ENCODE assay signal across 1 cellular context in genomic region chr2:161312996-161313395, GRCh38.
TF ChIP-seq lines count a peak whose summit lies in the region.

No MANE protein-coding gene starts in this region.

TF ChIP-seq in HepG2, 621 proteins besides CTCF, POLR2A, EP300 and RAD21 (continued from another document):
- TF ChIP-seq, protein P1, sequence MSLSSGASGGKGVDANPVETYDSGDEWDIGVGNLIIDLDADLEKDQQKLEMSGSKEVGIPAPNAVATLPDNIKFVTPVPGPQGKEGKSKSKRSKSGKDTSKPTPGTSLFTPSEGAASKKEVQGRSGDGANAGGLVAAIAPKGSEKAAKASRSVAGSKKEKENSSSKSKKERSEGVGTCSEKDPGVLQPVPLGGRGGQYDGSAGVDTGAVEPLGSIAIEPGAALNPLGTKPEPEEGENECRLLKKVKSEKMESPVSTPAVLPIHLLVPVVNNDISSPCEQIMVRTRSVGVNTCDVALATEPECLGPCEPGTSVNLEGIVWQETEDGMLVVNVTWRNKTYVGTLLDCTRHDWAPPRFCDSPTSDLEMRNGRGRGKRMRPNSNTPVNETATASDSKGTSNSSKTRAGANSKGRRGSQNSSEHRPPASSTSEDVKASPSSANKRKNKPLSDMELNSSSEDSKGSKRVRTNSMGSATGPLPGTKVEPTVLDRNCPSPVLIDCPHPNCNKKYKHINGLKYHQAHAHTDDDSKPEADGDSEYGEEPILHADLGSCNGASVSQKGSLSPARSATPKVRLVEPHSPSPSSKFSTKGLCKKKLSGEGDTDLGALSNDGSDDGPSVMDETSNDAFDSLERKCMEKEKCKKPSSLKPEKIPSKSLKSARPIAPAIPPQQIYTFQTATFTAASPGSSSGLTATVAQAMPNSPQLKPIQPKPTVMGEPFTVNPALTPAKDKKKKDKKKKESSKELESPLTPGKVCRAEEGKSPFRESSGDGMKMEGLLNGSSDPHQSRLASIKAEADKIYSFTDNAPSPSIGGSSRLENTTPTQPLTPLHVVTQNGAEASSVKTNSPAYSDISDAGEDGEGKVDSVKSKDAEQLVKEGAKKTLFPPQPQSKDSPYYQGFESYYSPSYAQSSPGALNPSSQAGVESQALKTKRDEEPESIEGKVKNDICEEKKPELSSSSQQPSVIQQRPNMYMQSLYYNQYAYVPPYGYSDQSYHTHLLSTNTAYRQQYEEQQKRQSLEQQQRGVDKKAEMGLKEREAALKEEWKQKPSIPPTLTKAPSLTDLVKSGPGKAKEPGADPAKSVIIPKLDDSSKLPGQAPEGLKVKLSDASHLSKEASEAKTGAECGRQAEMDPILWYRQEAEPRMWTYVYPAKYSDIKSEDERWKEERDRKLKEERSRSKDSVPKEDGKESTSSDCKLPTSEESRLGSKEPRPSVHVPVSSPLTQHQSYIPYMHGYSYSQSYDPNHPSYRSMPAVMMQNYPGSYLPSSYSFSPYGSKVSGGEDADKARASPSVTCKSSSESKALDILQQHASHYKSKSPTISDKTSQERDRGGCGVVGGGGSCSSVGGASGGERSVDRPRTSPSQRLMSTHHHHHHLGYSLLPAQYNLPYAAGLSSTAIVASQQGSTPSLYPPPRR (CRISPR knock-in tag; IDR thresholded peaks at IDR 0.05; ENCODE audit: borderline replicate concordance), result no peak
